ENCODE assay signal across 11 cellular contexts in the genomic region with DNA sequence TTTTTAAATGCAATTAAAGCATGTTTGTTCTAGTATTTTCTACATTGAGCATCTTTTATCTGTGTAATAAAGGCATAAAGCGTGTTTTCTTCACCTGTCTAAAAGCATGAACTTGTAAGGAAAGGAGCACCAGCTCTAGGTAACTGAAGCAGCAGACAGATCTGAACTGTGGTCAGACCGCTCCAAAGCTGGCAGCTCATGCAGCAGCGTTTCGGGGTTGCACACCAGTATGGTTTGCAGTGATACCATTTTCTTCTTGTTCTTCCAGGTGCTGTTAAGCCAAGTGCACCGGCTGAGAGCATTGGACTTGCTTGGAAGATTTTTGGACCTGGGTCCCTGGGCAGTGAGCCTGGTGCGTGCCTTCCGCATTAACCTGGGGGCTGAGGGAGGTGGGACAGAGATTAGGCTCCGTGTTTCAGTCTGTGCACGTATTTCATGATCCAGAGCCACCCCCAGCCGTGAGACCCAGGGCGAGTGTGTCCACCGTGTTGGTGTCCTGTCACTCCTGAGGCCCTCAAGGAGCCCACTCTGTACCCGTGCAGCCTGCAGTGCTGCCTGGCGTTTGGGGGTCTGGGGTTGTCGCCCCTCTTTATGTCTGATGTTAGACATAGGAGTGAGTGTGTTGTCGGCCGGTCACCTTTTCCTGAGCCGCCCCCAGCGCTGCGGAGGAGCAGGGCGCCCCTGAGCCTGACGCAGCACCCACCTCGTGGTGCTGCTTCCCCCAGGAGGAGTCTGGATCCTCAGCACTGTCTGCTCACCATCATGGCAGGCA.
DNase-seq lines count a peak whose midpoint lies in the region; ATAC-seq and TF ChIP-seq lines count a peak whose summit lies in the region.
"Had no signal": no experiment of that assay in that cellular context is flagged by ENCODE, and none has a peak within 500 bp of the region (broad histone marks: within the 10 kb centered on the region; RNA-seq: fewer than 3 reads in every experiment).

No MANE protein-coding gene starts in this region.

- peaks cover 7% of the 10 kb centered on the region for H3F3A ChIP-seq in SK-N-SH (replicated peaks; ENCODE audit: insufficient read depth)

- no peaks in the 10 kb centered on the region for H4K20me1 ChIP-seq in SK-N-SH (ENCODE audit: insufficient read depth)

- H3K9me3 Mint-ChIP-seq in central memory CD8-positive, alpha-beta T cell, result no peaks in the 10 kb centered on the region

- no peaks in the 10 kb centered on the region for H3K27me3 Mint-ChIP-seq in central memory CD8-positive, alpha-beta T cell

- 94% methylated on average over 23 of the region's 23 CpGs for WGBS in SK-N-SH (ENCODE audit: low lambda C conversion rate)
- WGBS in sigmoid colon, 2 donors, result 92 to 93% methylated on average over 23 of the region's 23 CpGs

- BruUV-seq in Panc1 (replicated peaks; lab: Mats Ljungman, UMichigan), result no TSS peak

- H3K9me2 ChIP-seq in SK-N-SH, result no peaks in the 10 kb centered on the region

- TF ChIP-seq POLR2A in sigmoid colon (IDR thresholded peaks at IDR 0.05), result no peak

- H3K4me1 Mint-ChIP-seq in central memory CD8-positive, alpha-beta T cell, result peaks cover 25% of the 10 kb centered on the region

- CTCF ChIA-PET in SK-N-SH (lab: Yijun Ruan, JAX), result interaction anchor here (1.2 to 1.5 kb wide), 2 partner anchors 10 to 428 kb away, joined by 3 to 5 read pairs; no protein-coding TSS in a partner anchor
- CTCF ChIA-PET in Panc1 (lab: Charles Lee), result no interaction called here

- no peaks in the 10 kb centered on the region for H3K27me3 ChIP-seq in SK-N-SH (ENCODE audit: insufficient read depth)
- H3K27me3 ChIP-seq in Panc1 (ENCODE audit: control insufficient read depth, insufficient read depth, low read length), result no peaks in the 10 kb centered on the region
- no peaks in the 10 kb centered on the region for H3K27me3 ChIP-seq in sigmoid colon
- H3K27me3 ChIP-seq: thyroid gland had no signal

- peaks cover 0 to 2% of the 10 kb centered on the region in 2 experiments for H3K36me3 ChIP-seq in SK-N-SH (replicated peaks in 1 of 2; ENCODE audit: control insufficient read depth in 1 of 2, insufficient read depth in 2 of 2, low read length in 1 of 2)
- H3K36me3 ChIP-seq in Panc1 (ENCODE audit: control insufficient read depth, insufficient read depth, low read length), result no peaks in the 10 kb centered on the region
- no peaks in the 10 kb centered on the region for H3K36me3 ChIP-seq in sigmoid colon

- no peaks in the 10 kb centered on the region for H3K79me2 ChIP-seq in SK-N-SH (ENCODE audit: insufficient read depth)

- H3K4me1 ChIP-seq in SK-N-SH (ENCODE audit: control insufficient read depth in 1 of 2, insufficient read depth in 2 of 2, low read depth in 1 of 2, low read length in 1 of 2), result peaks cover 32 to 35% of the 10 kb centered on the region in 2 experiments
- peaks cover 16% of the 10 kb centered on the region for H3K4me1 ChIP-seq in Panc1 (ENCODE audit: control insufficient read depth, insufficient read depth, low read length)
- peaks cover 0 to 40% (median 29%) of the 10 kb centered on the region in 4 donors for H3K4me1 ChIP-seq in sigmoid colon

- TF ChIP-seq RAD21 in SK-N-SH (IDR thresholded peaks at IDR 0.05; ENCODE audit: low read length), result no peak

- ATAC-seq in SK-N-SH treated with all-trans-retinoic acid at 6 μM for 48 hours (no peak), Panc1 (no peak), GM18502 (IDR thresholded peaks at IDR 0.05; ENCODE audit: poor library complexity, unreplicated experiment) (no peak)
- no peak for ATAC-seq in central memory CD8-positive, alpha-beta T cell (replicated peaks; ENCODE audit: extremely low read depth, poor library complexity, severe bottlenecking)

- H3K4me3 Mint-ChIP-seq in central memory CD8-positive, alpha-beta T cell, result no peak overlapping the region

- no peaks in the 10 kb centered on the region for H3K9me3 ChIP-seq in SK-N-SH
- no peaks in the 10 kb centered on the region for H3K9me3 ChIP-seq in Panc1 (ENCODE audit: control insufficient read depth, insufficient read depth, low read depth, low read length)
- no peaks in the 10 kb centered on the region for H3K9me3 ChIP-seq in sigmoid colon
- H3K9me3 ChIP-seq: thyroid gland had no signal

- intact Hi-C loops in Panc1 (cut with micrococcal nuclease; ENCODE audit: unreplicated experiment), result no loop called here
- intact Hi-C loops in sigmoid colon (cut with DNase I), result loop anchor here (5.0 kb wide), 2 partner anchors 68 to 83 kb away; no protein-coding TSS in a partner anchor

- H2AFZ ChIP-seq in SK-N-SH (ENCODE audit: low read depth), result no peak overlapping the region

- peak overlapping the region; percentile 48; the same call in 1 of the 2 replicates for H3K4me2 ChIP-seq in SK-N-SH

- TF ChIP-seq CTCF in SK-N-SH (IDR thresholded peaks at IDR 0.05) (no peak), Panc1 (IDR thresholded peaks at IDR 0.05) (no peak), sigmoid colon (IDR thresholded peaks at IDR 0.05) (no peak)

- DNase-seq in SK-N-SH (no peak), Panc1 (ENCODE audit: low read depth, low spot score) (no peak), sigmoid colon (peak; percentile 63), NCI-H1417 (lab: John Stamatoyannopoulos, UW) (no peak), NCI-H1436 (lab: John Stamatoyannopoulos, UW) (no peak)
- DNase-seq in central memory CD8-positive, alpha-beta T cell (ENCODE audit: low spot score in 2 of 2), result no peak
- DNase-seq: MM.1S, NCI-H345, thyroid gland had no signal

- H3K4me3 ChIP-seq in SK-N-SH (ENCODE audit: low read depth in 2 of 2, low read length in 1 of 2) (no peak overlapping the region), Panc1 (ENCODE audit: low read depth in 2 of 2, low read length in 2 of 2) (no peak overlapping the region), sigmoid colon (no peak overlapping the region)
- H3K4me3 ChIP-seq: thyroid gland had no signal

- peak overlapping the region; percentile 76 for H3K27ac Mint-ChIP-seq in central memory CD8-positive, alpha-beta T cell (ENCODE audit: low read depth)

- H3K36me3 Mint-ChIP-seq in central memory CD8-positive, alpha-beta T cell (ENCODE audit: insufficient read depth), result peaks cover 10% of the 10 kb centered on the region

- H3K27ac ChIP-seq in SK-N-SH (ENCODE audit: low read depth in 2 of 2, low read length in 1 of 2), result peak overlapping the region in 1 of 2 experiments; percentile 87; a peak in 2 of 4 replicates
- peak overlapping the region; percentile 88 for H3K27ac ChIP-seq in Panc1 (ENCODE audit: low read length)
- peak overlapping the region in 3 of 4 donors; percentile 59 to 76 (median 67) for H3K27ac ChIP-seq in sigmoid colon
- H3K27ac ChIP-seq: thyroid gland had no signal

- H3K9ac ChIP-seq in SK-N-SH, result no peak overlapping the region

- TF ChIP-seq EP300 in SK-N-SH (IDR thresholded peaks at IDR 0.05; ENCODE audit: borderline replicate concordance in 1 of 2, low read depth in 1 of 2, low read length in 1 of 2), result no peak
- TF ChIP-seq EP300 in sigmoid colon (IDR thresholded peaks at IDR 0.05), result no peak

- POLR2A ChIA-PET in SK-N-SH (lab: Yijun Ruan, JAX), result no interaction called here
- POLR2A ChIA-PET in Panc1 (lab: Charles Lee), result interaction anchor here (0.9 kb wide), 1 partner anchor 240 kb away, joined by 4 read pairs; no protein-coding TSS in a partner anchor

- in situ Hi-C loops in Panc1 (cut with HindIII; ENCODE audit: low pct_unique_long_range_greater_than_20kb, low sequenced_read_pairs), result no loop called here

TF ChIP-seq in SK-N-SH, 30 proteins besides CTCF, POLR2A, EP300 and RAD21 (continues in another document):
- TF ChIP-seq FOXJ3 (CRISPR knock-in tag; IDR thresholded peaks at IDR 0.05), result no peak
- no peak for TF ChIP-seq ZBTB33 (IDR thresholded peaks at IDR 0.05; ENCODE audit: borderline replicate concordance, low read depth)
- TF ChIP-seq NRF1 (IDR thresholded peaks at IDR 0.05; ENCODE audit: low read depth, low read length), result no peak

TF ChIP-seq in SK-N-SH treated with all-trans-retinoic acid at 6 μM for 48 hours, 23 proteins besides CTCF, POLR2A, EP300 and RAD21 (continues in another document):
- no peak for TF ChIP-seq CSDC2 (CRISPR knock-in tag; IDR thresholded peaks at IDR 0.05)
- TF ChIP-seq ZFP3 (CRISPR knock-in tag; IDR thresholded peaks at IDR 0.05), result no peak
- no peak for TF ChIP-seq ARNTL (CRISPR knock-in tag; IDR thresholded peaks at IDR 0.05; ENCODE audit: borderline replicate concordance, low read depth)
- no peak for TF ChIP-seq TSHZ2 (CRISPR knock-in tag; IDR thresholded peaks at IDR 0.05)
- TF ChIP-seq ZNF565 (CRISPR knock-in tag; conservative IDR thresholded peaks at IDR 0.05; ENCODE audit: low read depth), result no peak
- TF ChIP-seq SNAI2 (CRISPR knock-in tag; IDR thresholded peaks at IDR 0.05), result no peak
- TF ChIP-seq CREB5 (CRISPR knock-in tag; IDR thresholded peaks at IDR 0.05; ENCODE audit: low read depth), result no peak
